9 cellular contexts compared by ENCODE assay signal in genomic region chr22:50218996-50219727, GRCh38. TPM values are rescaled to one million over a fixed set of nuclear protein-coding genes. Genes with fewer than 3 reads are reported as not detected.
DNase-seq lines count a peak whose midpoint lies in the region; ATAC-seq, FAIRE-seq and TF ChIP-seq lines count a peak whose summit lies in the region.
"Had no signal": no experiment of that assay in that cellular context is flagged by ENCODE, and none has a peak within 500 bp of the region (broad histone marks: within the 10 kb centered on the region; RNA-seq: fewer than 3 reads in every experiment).

No MANE protein-coding gene starts in this region.

- TF ChIP-seq POLR2A in gastroesophageal sphincter (IDR thresholded peaks at IDR 0.05), result no peak

- H3K4me3 ChIP-seq in SK-N-MC, result no peak overlapping the region
- no peak overlapping the region for H3K4me3 ChIP-seq in gastroesophageal sphincter
- H3K4me3 ChIP-seq in small intestine (ENCODE audit: low read depth in 1 of 2, low read length in 2 of 2), result no peak overlapping the region

- H3K4me1 ChIP-seq in gastroesophageal sphincter (peaks cover 0 to 24% (median 0%) of the 10 kb centered on the region in 3 donors), small intestine (ENCODE audit: control insufficient read depth in 2 of 2, insufficient read depth in 1 of 2, low read depth in 1 of 2, low read length in 1 of 2) (no peaks in the 10 kb centered on the region)

- H3K36me3 ChIP-seq in SK-N-MC (ENCODE audit: insufficient read depth, low read length) (peaks cover 49% of the 10 kb centered on the region), gastroesophageal sphincter (peaks cover 0 to 97% of the 10 kb centered on the region in 2 donors), small intestine (ENCODE audit: control insufficient read depth in 2 of 2, insufficient read depth in 2 of 2, low read length in 2 of 2) (peaks cover 9 to 21% of the 10 kb centered on the region in 2 donors)

- H3K9ac ChIP-seq in SK-N-MC (ENCODE audit: insufficient read length), result no peak overlapping the region

- TF ChIP-seq CTCF in gastroesophageal sphincter (IDR thresholded peaks at IDR 0.05), result no peak

- H3K27ac ChIP-seq in SK-N-MC (0 out of 2 replicates have a peak overlapping the region, but pooled peaks have one; percentile 31), gastroesophageal sphincter (peak overlapping the region in 1 of 4 donors; percentile 51), small intestine (ENCODE audit: low read depth in 1 of 2, low read length in 1 of 2) (no peak overlapping the region)

- 28% methylated on average over 4 of the region's 42 CpGs; no CpG with 5 or more reads in 1 of the 2 donors for WGBS in gastroesophageal sphincter (ENCODE audit: low coverage in 1 of 2), 2 donors
- 63 to 76% (median 71%) methylated on average over 35 to 42 of the region's 42 CpGs for WGBS in small intestine, 3 donors

- FAIRE-seq in small intestine (lab: Jason Lieb, UNC), result no peak

- H3K27me3 ChIP-seq in gastroesophageal sphincter, result no peaks in the 10 kb centered on the region
- no peaks in the 10 kb centered on the region for H3K27me3 ChIP-seq in small intestine (ENCODE audit: control insufficient read depth in 2 of 2, insufficient read depth in 2 of 2, low read length in 2 of 2)

- H3K9me3 ChIP-seq in SK-N-MC (ENCODE audit: low read depth, low read length) (no peaks in the 10 kb centered on the region), gastroesophageal sphincter (no peaks in the 10 kb centered on the region), small intestine (ENCODE audit: control insufficient read depth, low read depth) (no peaks in the 10 kb centered on the region)

- no peak for TF ChIP-seq EP300 in gastroesophageal sphincter (IDR thresholded peaks at IDR 0.05)

- ATAC-seq in gastroesophageal sphincter, result peak; percentile 84
- ATAC-seq in HG02970 (IDR thresholded peaks at IDR 0.05; ENCODE audit: low FRiP score, unreplicated experiment), result no peak
- ATAC-seq in HG03521 (IDR thresholded peaks at IDR 0.05; ENCODE audit: unreplicated experiment), result no peak
- ATAC-seq: CD8-positive, alpha-beta T cell had no signal

- DNase-seq in NCI-H82 (lab: John Stamatoyannopoulos, UW), result peak; percentile 51
- DNase-seq in NCI-H82 treated with DMSO at 0.1 percent for 48 hours (lab: John Stamatoyannopoulos, UW; ENCODE audit: unreplicated experiment), result no peak
- no peak for DNase-seq in SK-N-MC (ENCODE audit: low read depth, low spot score)
- DNase-seq in small intestine, result peak; percentile 90
- DNase-seq in activated naive CD4-positive, alpha-beta T cell treated with anti-CD3 and anti-CD28 coated beads, Interleukin-2, amount 50 U/mL, for 16 hours, result no peak

RNA-seq across cellular contexts. Expression of gene SELENOO, which starts 18.4 kb away (rescaled TPM):
- total RNA-seq in gastroesophageal sphincter, result 10 to 100 TPM; 19.9 to 42.6 (median 27.3) TPM
- 10 to 100 TPM; 23.6 to 94.6 (median 90.8) TPM for polyA plus RNA-seq in small intestine

RNA-seq across cellular contexts. Expression of gene TUBGCP6, which starts 25.7 kb away (rescaled TPM):
- total RNA-seq in gastroesophageal sphincter, result 10 to 100 TPM; 26.1 to 48.3 (median 37.4) TPM
- polyA plus RNA-seq in small intestine, result 10 to 100 TPM; 23.0 to 55.5 (median 44.6) TPM

RNA-seq across cellular contexts. Expression of gene HDAC10, which starts 31.9 kb away (rescaled TPM):
- total RNA-seq in gastroesophageal sphincter, result 10 to 100 TPM in 3 of 4 donors, 1 to 10 TPM in 1; 9.4 to 24.7 (median 12.5) TPM
- 10 to 100 TPM; 15.9 to 27.6 (median 27.5) TPM for polyA plus RNA-seq in small intestine

RNA-seq across cellular contexts. Expression of gene TRABD, which starts 33.4 kb away (rescaled TPM):
- total RNA-seq in gastroesophageal sphincter, result 10 to 100 TPM; 15.7 to 22.0 (median 19.0) TPM
- polyA plus RNA-seq in small intestine, result 10 to 100 TPM; 63.1 to 84.6 (median 70.8) TPM

RNA-seq across cellular contexts. Expression of gene MAPK12, which starts 42.3 kb away (rescaled TPM):
- total RNA-seq in gastroesophageal sphincter, result 10 to 100 TPM; 10.1 to 18.4 (median 14.0) TPM
- 1 to 10 TPM in 2 of 3 donors, under 1 TPM in 1; 0.45 to 7.1 (median 3.5) TPM for polyA plus RNA-seq in small intestine

Comparison
In these comparisons a context has a peak if more than half of its experiments do, and no peak if none do; other contexts are left out.
1. DNase-seq: peak in NCI-H82 (single experiment) and small intestine (single experiment); none in NCI-H82 treated with DMSO at 0.1 percent for 48 hours (single experiment), SK-N-MC (single experiment) and activated naive CD4-positive, alpha-beta T cell treated with anti-CD3 and anti-CD28 coated beads, Interleukin-2, amount 50 U/mL, for 16 hours (single experiment).